Comparison of ENCODE assay signal across 8 cellular contexts in genomic region chr4:152778656-152779512, GRCh38. TPM values are rescaled to one million over a fixed set of nuclear protein-coding genes. Genes with fewer than 3 reads are reported as not detected.
DNase-seq lines count a peak whose midpoint lies in the region; ATAC-seq and TF ChIP-seq lines count a peak whose summit lies in the region.

No MANE protein-coding gene starts in this region.

- peak overlapping the region; percentile 82 for H2BK15ac ChIP-seq in neuronal stem cell (ENCODE audit: low read length)

- H3K27me3 ChIP-seq in neuronal stem cell (ENCODE audit: control insufficient read depth in 3 of 3, insufficient read depth in 3 of 3, low read depth in 1 of 3, low read length in 3 of 3), result no peaks in the 10 kb centered on the region

- H3K4me1 Mint-ChIP-seq in CD14-positive monocyte (peaks cover 51% of the 10 kb centered on the region), type B pancreatic cell (ENCODE audit: unreplicated experiment) (peaks cover 34% of the 10 kb centered on the region)

- H3K18ac ChIP-seq in neuronal stem cell (ENCODE audit: low read length), result peak overlapping the region; percentile 99

- peak overlapping the region; percentile 90 for H2BK120ac ChIP-seq in neuronal stem cell (ENCODE audit: low read depth, low read length)

- H3K79me1 ChIP-seq in neuronal stem cell (ENCODE audit: low read depth, low read length), result peaks cover 2% of the 10 kb centered on the region

- peak overlapping the region; percentile 92 to 97 for H3K4me3 ChIP-seq in neuronal stem cell (ENCODE audit: low read length in 2 of 2)

- ATAC-seq in GM21529 (IDR thresholded peaks at IDR 0.05; ENCODE audit: unreplicated experiment), result peak; percentile 26
- no peak for ATAC-seq in GM21786 (IDR thresholded peaks at IDR 0.05; ENCODE audit: unreplicated experiment)

- no peak overlapping the region for H3K14ac ChIP-seq in neuronal stem cell (ENCODE audit: low read length)

- H3K23ac ChIP-seq in neuronal stem cell (ENCODE audit: low read depth, low read length, poor library complexity), result peak overlapping the region; percentile 87

- peaks cover 0 to 10% (median 6%) of the 10 kb centered on the region in 7 donors for H3K9me3 Mint-ChIP-seq in CD14-positive monocyte
- H3K9me3 Mint-ChIP-seq in type B pancreatic cell, result no peaks in the 10 kb centered on the region

- no peak for TF ChIP-seq CTCF in CD14-positive monocyte (IDR thresholded peaks at IDR 0.05)
- no peak for TF ChIP-seq CTCF in type B pancreatic cell (conservative IDR thresholded peaks at IDR 0.05)

- H3K27me3 Mint-ChIP-seq in CD14-positive monocyte (ENCODE audit: low read depth in 3 of 3) (peaks cover 4 to 6% (median 4%) of the 10 kb centered on the region in 3 donors), type B pancreatic cell (no peaks in the 10 kb centered on the region)

- peak overlapping the region; percentile 91 for H3K9ac ChIP-seq in neuronal stem cell (ENCODE audit: low read depth, low read length, poor library complexity)

- H3K4me2 ChIP-seq in neuronal stem cell (ENCODE audit: insufficient read depth, low read length, poor library complexity, severe bottlenecking), result peak overlapping the region; percentile 78

- H3K27ac Mint-ChIP-seq in CD14-positive monocyte (peak overlapping the region; percentile 93 to 99 (median 98)), type B pancreatic cell (peak overlapping the region; percentile 100)

- H2AK5ac ChIP-seq in neuronal stem cell (ENCODE audit: low read depth, low read length), result no peak overlapping the region

- peaks cover 6 to 8% of the 10 kb centered on the region in 2 donors for H3K4me1 ChIP-seq in neuronal stem cell (ENCODE audit: control insufficient read depth in 2 of 2, insufficient read depth in 1 of 2, low read depth in 1 of 2, low read length in 2 of 2)

- H3K36me3 Mint-ChIP-seq in CD14-positive monocyte, result peaks cover 15 to 17% of the 10 kb centered on the region in 2 donors
- no peaks in the 10 kb centered on the region for H3K36me3 Mint-ChIP-seq in type B pancreatic cell

- DNase-seq in CD14-positive monocyte (ENCODE audit: low spot score) (no peak), NCI-H526 (lab: John Stamatoyannopoulos, UW) (peak; percentile 35 to 63), germinal center (ENCODE audit: low spot score) (peak; percentile 25), neuronal stem cell (ENCODE audit: low spot score) (no peak), type B pancreatic cell (ENCODE audit: extremely low spot score, unreplicated experiment) (no peak)
- peak; percentile 7 for DNase-seq in activated T-helper 9 cell treated with anti-CD3 and anti-CD28 coated beads, Interleukin-2, amount 50 U/mL, for 16 hours (ENCODE audit: low read depth)

- H3K27ac ChIP-seq in neuronal stem cell (replicated peaks; ENCODE audit: low read length), result peak overlapping the region; percentile 100

- H2AFZ ChIP-seq in neuronal stem cell (ENCODE audit: low read length), result peak overlapping the region; percentile 93

- WGBS in neuronal stem cell (ENCODE audit: extremely low coverage in 2 of 2, insufficient read length in 2 of 2, insufficient replicate concordance in 1 of 2), 2 donors, result no CpG with 5 or more reads among the region's 30 CpGs

- H3K4me3 Mint-ChIP-seq in CD14-positive monocyte (peak overlapping the region; percentile 100), type B pancreatic cell (peak overlapping the region; percentile 100)

- H2BK12ac ChIP-seq in neuronal stem cell (ENCODE audit: low read length), result no peak overlapping the region

- peak overlapping the region; percentile 97 for H2BK5ac ChIP-seq in neuronal stem cell (ENCODE audit: low read length)

- H3K36me3 ChIP-seq in neuronal stem cell (replicated peaks in 1 of 2; ENCODE audit: control insufficient read depth in 2 of 2, insufficient read depth in 2 of 2, low read length in 2 of 2), result peaks cover 0 to 9% of the 10 kb centered on the region in 2 donors

- intact Hi-C loops in CD14-positive monocyte (cut with micrococcal nuclease), result loop anchor here in 1 of 2 donors (5.0 kb wide), 1 partner anchor 242 kb away; the partner anchor contains the start of gene FBXW7

- H4K8ac ChIP-seq in neuronal stem cell (ENCODE audit: low read depth, low read length), result peak overlapping the region; percentile 6

- H3K9me3 ChIP-seq in neuronal stem cell (replicated peaks in 1 of 2; ENCODE audit: control insufficient read depth in 2 of 2, insufficient read depth in 1 of 2, low read depth in 1 of 2, low read length in 2 of 2), result no peaks in the 10 kb centered on the region

- H3K4ac ChIP-seq in neuronal stem cell (ENCODE audit: low read length), result peak overlapping the region; percentile 30

- no peak overlapping the region for H4K91ac ChIP-seq in neuronal stem cell (ENCODE audit: low read depth, low read length, poor library complexity)

RNA-seq across cellular contexts. Expression of gene TIGD4, which starts 0.6 kb away (rescaled TPM):
- under 1 TPM; 0.07 to 0.08 TPM for polyA plus RNA-seq in CD14-positive monocyte
- polyA plus RNA-seq in neuronal stem cell (2013, experiment 1 of 2), result 3.0 TPM
- 3.2 TPM for polyA plus RNA-seq in neuronal stem cell (2013, experiment 2 of 2)
- total RNA-seq in type B pancreatic cell (ENCODE audit: low replicate concordance), result 0.98 and 1.8 TPM in 2 replicates

RNA-seq across cellular contexts. Expression of gene ARFIP1, which starts 0.9 kb away (rescaled TPM):
- polyA plus RNA-seq in CD14-positive monocyte, result 10 to 100 TPM; 27.2 to 28.4 TPM
- polyA plus RNA-seq in neuronal stem cell (2013, experiment 1 of 2), result 45.0 TPM
- 43.7 TPM for polyA plus RNA-seq in neuronal stem cell (2013, experiment 2 of 2)
- 32.5 and 40.3 TPM in 2 replicates for total RNA-seq in type B pancreatic cell (ENCODE audit: low replicate concordance)

Comparison
In these comparisons a context has a peak if more than half of its experiments do, and no peak if none do; other contexts are left out.
1. DNase-seq: peak in NCI-H526 (2 of 2), activated T-helper 9 cell treated with anti-CD3 and anti-CD28 coated beads, Interleukin-2, amount 50 U/mL, for 16 hours (single experiment) and germinal center (single experiment); none in CD14-positive monocyte (single experiment), neuronal stem cell (single experiment) and type B pancreatic cell (single experiment).